Comparison of ENCODE assay signal across 8 cellular contexts in genomic region chr3:123026551-123027291, GRCh38. TPM values are rescaled to one million over a fixed set of nuclear protein-coding genes. Genes with fewer than 3 reads are reported as not detected.
A peak's percentile ranks its signal among the peaks of the same experiment; 100 is the strongest.
DNase-seq lines count a peak whose midpoint lies in the region; ATAC-seq and TF ChIP-seq lines count a peak whose summit lies in the region.

No MANE protein-coding gene starts in this region.

- H3K9me3 Mint-ChIP-seq in activated CD4-positive, alpha-beta memory T cell treated with anti-CD3 and anti-CD28 coated beads for 36 hours: no peaks in the 10 kb centered on the region

- no peaks in the 10 kb centered on the region for H4K20me1 ChIP-seq in OCI-LY7 (ENCODE audit: insufficient read depth, low read length)

- H3K27ac Mint-ChIP-seq in activated CD4-positive, alpha-beta memory T cell treated with anti-CD3 and anti-CD28 coated beads for 36 hours: no peak overlapping the region

- H3K4me3 ChIP-seq in fibroblast of villous mesenchyme (ENCODE audit: low read depth, low read length) (peak overlapping the region; percentile 34), neutrophil (ENCODE audit: low read depth in 1 of 2, low read length in 1 of 2) (peak overlapping the region; percentile 46 to 64), OCI-LY7 (ENCODE audit: low read depth, low read length, poor library complexity, severe bottlenecking) (no peak overlapping the region)

- intact Hi-C loops in activated CD4-positive, alpha-beta memory T cell treated with anti-CD3 and anti-CD28 coated beads for 36 hours (cut with micrococcal nuclease): loop anchor here (5.0 to 10.0 kb wide), 3 partner anchors 169 to 1479 kb away; partner anchors contain the start of genes FAM162A, MIX23 and POLQ
- intact Hi-C loops in OCI-LY7 (cut with micrococcal nuclease; ENCODE audit: unreplicated experiment): loop anchor here (5.0 to 10.0 kb wide), 2 partner anchors 162 to 231 kb away; no protein-coding TSS in a partner anchor

- no peaks in the 10 kb centered on the region for H3K9me3 ChIP-seq in neutrophil
- H3K9me3 ChIP-seq in OCI-LY7 (ENCODE audit: low read length): no peaks in the 10 kb centered on the region

- POLR2A ChIA-PET in activated CD4-positive, alpha-beta memory T cell treated with anti-CD3 and anti-CD28 coated beads for 36 hours (lab: Charles Lee): no interaction called here
- POLR2A ChIA-PET in OCI-LY7 (lab: Charles Lee): no interaction called here

- H3K4me2 ChIP-seq in OCI-LY7 (ENCODE audit: low read length): no peak overlapping the region

- BruUV-seq in OCI-LY7 (replicated peaks; lab: Mats Ljungman, UMichigan): no TSS peak

- CTCF ChIA-PET in activated CD4-positive, alpha-beta memory T cell treated with anti-CD3 and anti-CD28 coated beads for 36 hours (lab: Charles Lee): interaction anchor here (0.8 to 4.3 kb wide), 10 partner anchors 11 to 1480 kb away, joined by 3 to 28 read pairs (median 7); partner anchors contain the start of gene POLQ
- CTCF ChIA-PET in OCI-LY7 (lab: Charles Lee; ENCODE audit: unreplicated experiment): interaction anchor here (0.6 kb wide), 1 partner anchor 328 kb away, joined by 6 read pairs; no protein-coding TSS in a partner anchor

- DNase-seq in NCI-H748 (lab: John Stamatoyannopoulos, UW; ENCODE audit: unreplicated experiment) (peak; percentile 55), NCI-H748 treated with DMSO at 0.1 percent for 48 hours (lab: John Stamatoyannopoulos, UW) (no peak), fibroblast of villous mesenchyme (ENCODE audit: low read depth) (no peak), HUDEP-2 (lab: John Stamatoyannopoulos, UW; ENCODE audit: unreplicated experiment in 76 of 76) (no peak), OCI-LY7 (ENCODE audit: low spot score) (no peak)
- peak; percentile 15 for DNase-seq in activated CD4-positive, alpha-beta memory T cell treated with anti-CD3 and anti-CD28 coated beads for 36 hours

- H2AFZ ChIP-seq in OCI-LY7 (ENCODE audit: low read length): no peak overlapping the region

- H3K36me3 ChIP-seq in neutrophil (no peaks in the 10 kb centered on the region), OCI-LY7 (ENCODE audit: insufficient read depth, low read length) (no peaks in the 10 kb centered on the region)

- H3K27me3 ChIP-seq in neutrophil: peaks cover 100% of the 10 kb centered on the region

- H3K27me3 Mint-ChIP-seq in activated CD4-positive, alpha-beta memory T cell treated with anti-CD3 and anti-CD28 coated beads for 36 hours: peaks cover 60% of the 10 kb centered on the region

- no peaks in the 10 kb centered on the region for H3K79me2 ChIP-seq in OCI-LY7 (ENCODE audit: insufficient read depth, low read depth, low read length)

- peak overlapping the region; percentile 31 for H3K4me3 Mint-ChIP-seq in activated CD4-positive, alpha-beta memory T cell treated with anti-CD3 and anti-CD28 coated beads for 36 hours

- H3K4me1 Mint-ChIP-seq in activated CD4-positive, alpha-beta memory T cell treated with anti-CD3 and anti-CD28 coated beads for 36 hours (ENCODE audit: low read depth): peaks cover 12% of the 10 kb centered on the region

- peaks cover 22 to 28% of the 10 kb centered on the region in 2 experiments for H3K4me1 ChIP-seq in neutrophil (ENCODE audit: control insufficient read depth in 1 of 2, insufficient read depth in 1 of 2, low read depth in 1 of 2, low read length in 1 of 2)
- no peaks in the 10 kb centered on the region for H3K4me1 ChIP-seq in OCI-LY7 (ENCODE audit: insufficient read depth, low read length, poor library complexity, severe bottlenecking)

- ATAC-seq in HG02798 (IDR thresholded peaks at IDR 0.05; ENCODE audit: poor library complexity, unreplicated experiment): no peak

- H3K27ac ChIP-seq in neutrophil (no peak overlapping the region), OCI-LY7 (ENCODE audit: low read depth, low read length, poor library complexity, severe bottlenecking) (no peak overlapping the region)

- no peaks in the 10 kb centered on the region for H3K9me2 ChIP-seq in OCI-LY7 (ENCODE audit: insufficient read depth, low read length)

- H3K36me3 Mint-ChIP-seq in activated CD4-positive, alpha-beta memory T cell treated with anti-CD3 and anti-CD28 coated beads for 36 hours: no peaks in the 10 kb centered on the region

- TF ChIP-seq CTCF in fibroblast of villous mesenchyme (IDR thresholded peaks at IDR 0.05; ENCODE audit: insufficient read depth, low read depth, low read length) (no peak), neutrophil (IDR thresholded peaks at IDR 0.05) (no peak), OCI-LY7 (conservative IDR thresholded peaks at IDR 0.05; ENCODE audit: low read length) (no peak)

RNA-seq across cellular contexts. Expression of gene SEMA5B, which starts 0.8 kb away (rescaled TPM):
- not detected for total RNA-seq in activated CD4-positive, alpha-beta memory T cell treated with anti-CD3 and anti-CD28 coated beads for 36 hours
- total RNA-seq in fibroblast of villous mesenchyme: not detected in 2 replicates
- total RNA-seq in OCI-LY7 (2014; rRNA removed; shearing (Covaris generic)): 0.13 and 0.41 TPM in 2 replicates
- total RNA-seq in OCI-LY7 (2022): 1.2 and 2.3 TPM in 2 replicates

RNA-seq across cellular contexts. Expression of gene PDIA5, which starts 40.1 kb away (rescaled TPM):
- total RNA-seq in activated CD4-positive, alpha-beta memory T cell treated with anti-CD3 and anti-CD28 coated beads for 36 hours: 10 to 100 TPM; 21.7 to 21.8 TPM
- total RNA-seq in fibroblast of villous mesenchyme (42.2 and 43.6 TPM in 2 replicates), OCI-LY7 (2022) (8.1 and 11.7 TPM in 2 replicates)
- total RNA-seq in OCI-LY7 (2014; rRNA removed; shearing (Covaris generic)): 4.8 and 8.1 TPM in 2 replicates

Comparison
In these comparisons a context has a peak if more than half of its experiments do, and no peak if none do; other contexts are left out.
1. DNase-seq: peak in NCI-H748 (single experiment) and activated CD4-positive, alpha-beta memory T cell treated with anti-CD3 and anti-CD28 coated beads for 36 hours (single experiment); none in NCI-H748 treated with DMSO at 0.1 percent for 48 hours (single experiment), fibroblast of villous mesenchyme (single experiment), HUDEP-2 (0 of 76) and OCI-LY7 (single experiment).